ENCODE assay signal across 8 cellular contexts in genomic region chr6:138592698-138593097, GRCh38.
DNase-seq lines count a peak whose midpoint lies in the region; ATAC-seq, FAIRE-seq and TF ChIP-seq lines count a peak whose summit lies in the region.

No MANE protein-coding gene starts in this region.

- no peak overlapping the region for H3K4ac ChIP-seq in neuronal stem cell (ENCODE audit: low read length)

- no peak overlapping the region for H2AK5ac ChIP-seq in neuronal stem cell (ENCODE audit: low read depth, low read length)

- H3K27me3 Mint-ChIP-seq in CD14-positive monocyte (ENCODE audit: low read depth in 3 of 3), result peaks cover 12 to 23% (median 21%) of the 10 kb centered on the region in 3 donors
- H3K27me3 Mint-ChIP-seq in astrocyte (ENCODE audit: low read depth, unreplicated experiment), result no peaks in the 10 kb centered on the region

- H3K4me1 ChIP-seq in HUES6 (ENCODE audit: control insufficient read depth, insufficient read depth, low read length), result peaks cover 59% of the 10 kb centered on the region
- peaks cover 31% of the 10 kb centered on the region for H3K4me1 ChIP-seq in astrocyte (ENCODE audit: insufficient read depth, low read length)
- peaks cover 5 to 23% of the 10 kb centered on the region in 2 donors for H3K4me1 ChIP-seq in neuronal stem cell (ENCODE audit: control insufficient read depth in 2 of 2, insufficient read depth in 1 of 2, low read depth in 1 of 2, low read length in 2 of 2)

- H2BK120ac ChIP-seq in neuronal stem cell (ENCODE audit: low read depth, low read length), result no peak overlapping the region

- H3K9ac ChIP-seq in HUES6 (ENCODE audit: low read length) (peak overlapping the region; percentile 54), astrocyte (ENCODE audit: low read length) (peak overlapping the region; percentile 79), neuronal stem cell (ENCODE audit: low read depth, low read length, poor library complexity) (no peak overlapping the region)

- H3K23ac ChIP-seq in neuronal stem cell (ENCODE audit: low read depth, low read length, poor library complexity), result no peak overlapping the region

- H3K4me3 Mint-ChIP-seq in CD14-positive monocyte (peak overlapping the region; percentile 75 to 95), astrocyte (ENCODE audit: unreplicated experiment) (peak overlapping the region; percentile 55)

- no peak overlapping the region for H4K91ac ChIP-seq in neuronal stem cell (ENCODE audit: low read depth, low read length, poor library complexity)

- peak overlapping the region; percentile 83 for H3K4me2 ChIP-seq in astrocyte (ENCODE audit: low read length)
- H3K4me2 ChIP-seq in neuronal stem cell (ENCODE audit: insufficient read depth, low read length, poor library complexity, severe bottlenecking), result no peak overlapping the region

- ATAC-seq in GM21367 (IDR thresholded peaks at IDR 0.05; ENCODE audit: unreplicated experiment), result peak; percentile 66

- H3K27ac Mint-ChIP-seq in CD14-positive monocyte (peak overlapping the region; percentile 96 to 99 (median 97)), astrocyte (ENCODE audit: unreplicated experiment) (peak overlapping the region; percentile 86)

- H3K36me3 ChIP-seq in HUES6 (ENCODE audit: control insufficient read depth, insufficient read depth, low read length), result no peaks in the 10 kb centered on the region
- H3K36me3 ChIP-seq in astrocyte (ENCODE audit: insufficient read depth, low read length), result no peaks in the 10 kb centered on the region
- H3K36me3 ChIP-seq in neuronal stem cell (replicated peaks in 1 of 2; ENCODE audit: control insufficient read depth in 2 of 2, insufficient read depth in 2 of 2, low read length in 2 of 2), result no peaks in the 10 kb centered on the region

- no peak for FAIRE-seq in astrocyte (lab: Jason Lieb, UNC)

- no peak overlapping the region for H2BK5ac ChIP-seq in neuronal stem cell (ENCODE audit: low read length)

- H3K14ac ChIP-seq in neuronal stem cell (ENCODE audit: low read length), result no peak overlapping the region

- no peaks in the 10 kb centered on the region for H4K20me1 ChIP-seq in astrocyte (ENCODE audit: insufficient read depth, low read length)

- H3K4me3 ChIP-seq in HUES6 (ENCODE audit: low read depth, low read length) (peak overlapping the region; percentile 30), astrocyte (ENCODE audit: insufficient read depth, low read depth, low read length) (peak overlapping the region; percentile 44), neuronal stem cell (ENCODE audit: low read length in 2 of 2) (no peak overlapping the region)

- TF ChIP-seq CTCF in CD14-positive monocyte (IDR thresholded peaks at IDR 0.05) (no peak), astrocyte (IDR thresholded peaks at IDR 0.05; ENCODE audit: insufficient read depth, low read depth, low read length) (no peak), GM10266 (IDR thresholded peaks at IDR 0.05; ENCODE audit: control insufficient read depth, insufficient read depth, low read depth, missing control alignments) (no peak)

- intact Hi-C loops in CD14-positive monocyte (cut with micrococcal nuclease), result loop anchor here (5.0 to 10.0 kb wide), 4 partner anchors 100 to 825 kb away; no protein-coding TSS in a partner anchor

- no peak overlapping the region for H4K8ac ChIP-seq in neuronal stem cell (ENCODE audit: low read depth, low read length)

- H3K79me2 ChIP-seq in astrocyte (ENCODE audit: insufficient read depth, low read length), result peaks cover 11% of the 10 kb centered on the region

- H3K79me1 ChIP-seq in neuronal stem cell (ENCODE audit: low read depth, low read length), result no peaks in the 10 kb centered on the region

- DNase-seq in CD14-positive monocyte (ENCODE audit: low spot score), result peak; percentile 50
- DNase-seq in astrocyte (ENCODE audit: low read depth), result no peak
- no peak for DNase-seq in neuronal stem cell (ENCODE audit: low spot score)
- DNase-seq in GM10266 (ENCODE audit: extremely low spot score), result no peak
- DNase-seq in stimulated activated CD4-positive, alpha-beta T cell treated with anti-CD3 and anti-CD28 coated beads, Interleukin-4, amount 100 ng/mL, for 1 hour, result no peak
- DNase-seq in COLO668 (lab: John Stamatoyannopoulos, UW; ENCODE audit: unreplicated experiment), result no peak

- H3K27ac ChIP-seq in HUES6 (ENCODE audit: low read depth, low read length), result peak overlapping the region; percentile 88
- peak overlapping the region; percentile 88 for H3K27ac ChIP-seq in astrocyte (ENCODE audit: low read depth, low read length)
- H3K27ac ChIP-seq in neuronal stem cell (replicated peaks; ENCODE audit: low read length), result no peak overlapping the region

- no peak overlapping the region for H2BK15ac ChIP-seq in neuronal stem cell (ENCODE audit: low read length)

- H3K4me1 Mint-ChIP-seq in CD14-positive monocyte (peaks cover 25% of the 10 kb centered on the region), astrocyte (ENCODE audit: low read depth, unreplicated experiment) (peaks cover 20% of the 10 kb centered on the region)

- H3K18ac ChIP-seq in neuronal stem cell (ENCODE audit: low read length), result no peak overlapping the region

- H2AFZ ChIP-seq in astrocyte (ENCODE audit: low read depth, low read length), result peak overlapping the region; percentile 65
- H2AFZ ChIP-seq in neuronal stem cell (ENCODE audit: low read length), result peak overlapping the region; percentile 74

- H3K9me3 ChIP-seq in HUES6 (ENCODE audit: control insufficient read depth, insufficient read depth, low read depth, low read length) (no peaks in the 10 kb centered on the region), astrocyte (ENCODE audit: insufficient read depth, low read depth, low read length) (no peaks in the 10 kb centered on the region), neuronal stem cell (replicated peaks in 1 of 2; ENCODE audit: control insufficient read depth in 2 of 2, insufficient read depth in 1 of 2, low read depth in 1 of 2, low read length in 2 of 2) (no peaks in the 10 kb centered on the region)

- WGBS in neuronal stem cell (ENCODE audit: extremely low coverage in 2 of 2, insufficient read length in 2 of 2, insufficient replicate concordance in 1 of 2), 2 donors, result no CpG with 5 or more reads among the region's 1 CpG

- H3K36me3 Mint-ChIP-seq in CD14-positive monocyte, result peaks cover 3 to 7% of the 10 kb centered on the region in 2 donors
- no peaks in the 10 kb centered on the region for H3K36me3 Mint-ChIP-seq in astrocyte (ENCODE audit: low read depth, unreplicated experiment)

- no peak overlapping the region for H2BK12ac ChIP-seq in neuronal stem cell (ENCODE audit: low read length)

- no peaks in the 10 kb centered on the region for H3K27me3 ChIP-seq in HUES6 (ENCODE audit: control insufficient read depth, insufficient read depth, low read length)
- H3K27me3 ChIP-seq in astrocyte (ENCODE audit: insufficient read depth, low read length), result no peaks in the 10 kb centered on the region
- no peaks in the 10 kb centered on the region for H3K27me3 ChIP-seq in neuronal stem cell (ENCODE audit: control insufficient read depth in 3 of 3, insufficient read depth in 3 of 3, low read depth in 1 of 3, low read length in 3 of 3)

- H3K9me3 Mint-ChIP-seq in CD14-positive monocyte (peaks cover 0 to 3% (median 0%) of the 10 kb centered on the region in 7 donors), astrocyte (ENCODE audit: unreplicated experiment) (no peaks in the 10 kb centered on the region)

Comparison
In these comparisons a context has a peak if more than half of its experiments do, and no peak if none do; other contexts are left out.
1. H3K4me3 ChIP-seq: peak in HUES6 (single experiment) and astrocyte (single experiment); none in neuronal stem cell (0 of 2).